ENCODE assay signal across 9 cellular contexts in the genomic region with DNA sequence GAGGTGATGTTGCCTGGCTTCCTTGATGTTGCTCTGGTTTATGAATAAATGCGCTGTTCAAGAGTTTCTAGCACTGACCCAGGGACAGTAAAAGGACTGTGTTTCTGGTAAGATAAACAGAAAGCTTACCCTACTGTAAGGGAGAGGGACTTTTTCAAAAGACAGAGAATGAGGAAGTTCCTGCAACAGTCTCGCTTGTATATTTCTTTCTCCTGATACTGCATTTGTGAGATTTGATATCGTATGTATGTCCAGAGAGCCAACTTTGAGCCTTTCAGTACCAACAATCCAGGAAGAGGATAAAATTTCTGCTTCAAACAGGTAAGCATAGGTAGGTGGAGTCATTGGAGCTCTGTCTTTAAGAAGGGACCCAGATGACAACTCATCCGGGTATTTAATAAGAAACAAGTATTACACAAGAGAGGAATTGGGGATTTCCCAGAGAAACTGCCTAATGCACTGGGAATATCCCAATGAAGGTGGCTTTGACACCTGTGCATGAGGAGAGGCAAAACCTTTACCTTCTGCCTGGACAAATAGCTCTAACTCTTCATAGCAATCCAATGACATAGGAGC.
DNase-seq lines count a peak whose midpoint lies in the region; ATAC-seq lines count a peak whose summit lies in the region.
"Had no signal": no experiment of that assay in that cellular context is flagged by ENCODE, and none has a peak within 500 bp of the region (broad histone marks: within the 10 kb centered on the region; RNA-seq: fewer than 3 reads in every experiment).

No MANE protein-coding gene starts in this region.

- peaks cover 16% of the 10 kb centered on the region for H3K36me3 Mint-ChIP-seq in stimulated activated naive CD8-positive, alpha-beta T cell treated with anti-CD3 and anti-CD28 coated beads, Interleukin-15, Interleukin-2, amounts not matched to agents 100 ng/mL and 50 ng/mL, for 24 hours (ENCODE audit: low read depth)
- peaks cover 6% of the 10 kb centered on the region for H3K36me3 Mint-ChIP-seq in central memory CD8-positive, alpha-beta T cell (ENCODE audit: insufficient read depth)

- ATAC-seq in stimulated activated naive CD8-positive, alpha-beta T cell treated with anti-CD3 and anti-CD28 coated beads, Interleukin-15, Interleukin-2, amounts not matched to agents 100 U/mL and 50 U/mL, for 24 hours, result no peak
- peak; percentile 27 for ATAC-seq in central memory CD8-positive, alpha-beta T cell (replicated peaks; ENCODE audit: extremely low read depth, poor library complexity, severe bottlenecking)

- no peaks in the 10 kb centered on the region for H3K27me3 Mint-ChIP-seq in stimulated activated naive CD8-positive, alpha-beta T cell treated with anti-CD3 and anti-CD28 coated beads, Interleukin-15, Interleukin-2, amounts not matched to agents 100 ng/mL and 50 ng/mL, for 24 hours
- no peaks in the 10 kb centered on the region for H3K27me3 Mint-ChIP-seq in central memory CD8-positive, alpha-beta T cell

- in situ Hi-C loops in KBM-7 (cut with MboI; ENCODE audit: low pct_unique_long_range_greater_than_20kb, low sequenced_read_pairs), result no loop called here

- DNase-seq in stimulated activated naive CD8-positive, alpha-beta T cell treated with anti-CD3 and anti-CD28 coated beads, Interleukin-15, Interleukin-2, amounts not matched to agents 100 U/mL and 50 U/mL, for 24 hours, result no peak
- DNase-seq in KBM-7 (peak; percentile 51), NCI-H345 treated with DMSO at 0.1 percent for 48 hours (lab: John Stamatoyannopoulos, UW; ENCODE audit: unreplicated experiment) (no peak), NCI-H1105 (lab: John Stamatoyannopoulos, UW) (no peak), inferior parietal cortex (ENCODE audit: extremely low spot score) (no peak), HPDE6-E6E7 (ENCODE audit: extremely low spot score) (no peak)
- no peak for DNase-seq in central memory CD8-positive, alpha-beta T cell (ENCODE audit: low spot score in 2 of 2)
- DNase-seq: NCI-H1694 treated with DMSO at 0.1 percent for 48 hours had no signal

- H3K4me1 Mint-ChIP-seq in stimulated activated naive CD8-positive, alpha-beta T cell treated with anti-CD3 and anti-CD28 coated beads, Interleukin-15, Interleukin-2, amounts not matched to agents 100 ng/mL and 50 ng/mL, for 24 hours (ENCODE audit: low read depth), result peaks cover 87% of the 10 kb centered on the region
- peaks cover 52% of the 10 kb centered on the region for H3K4me1 Mint-ChIP-seq in central memory CD8-positive, alpha-beta T cell

- peak overlapping the region; percentile 87 for H3K4me3 Mint-ChIP-seq in stimulated activated naive CD8-positive, alpha-beta T cell treated with anti-CD3 and anti-CD28 coated beads, Interleukin-15, Interleukin-2, amounts not matched to agents 100 ng/mL and 50 ng/mL, for 24 hours
- H3K4me3 Mint-ChIP-seq in central memory CD8-positive, alpha-beta T cell, result peak overlapping the region; percentile 86

- no peaks in the 10 kb centered on the region for H3K9me3 Mint-ChIP-seq in stimulated activated naive CD8-positive, alpha-beta T cell treated with anti-CD3 and anti-CD28 coated beads, Interleukin-15, Interleukin-2, amounts not matched to agents 100 ng/mL and 50 ng/mL, for 24 hours
- H3K9me3 Mint-ChIP-seq in central memory CD8-positive, alpha-beta T cell, result no peaks in the 10 kb centered on the region

- peak overlapping the region; percentile 85 for H3K27ac Mint-ChIP-seq in stimulated activated naive CD8-positive, alpha-beta T cell treated with anti-CD3 and anti-CD28 coated beads, Interleukin-15, Interleukin-2, amounts not matched to agents 100 ng/mL and 50 ng/mL, for 24 hours
- H3K27ac Mint-ChIP-seq in central memory CD8-positive, alpha-beta T cell (ENCODE audit: low read depth), result peak overlapping the region; percentile 83
